33 cellular contexts compared by ENCODE assay signal in genomic region chr7:144731661-144732060, GRCh38.
"Had no signal": no experiment of that assay in that cellular context is flagged by ENCODE, and none has a peak within 500 bp of the region (broad histone marks: within the 10 kb centered on the region; RNA-seq: fewer than 3 reads in every experiment).

No MANE protein-coding gene starts in this region.

- H3K27me3 ChIP-seq: adrenal gland, cardiac muscle cell had no signal

- H3K4me1 ChIP-seq: adrenal gland had no signal

- DNase-seq: activated B cell treated with CpG ODN at 0.5 μM for 24 hours; activated CD4-positive, alpha-beta memory T cell treated with anti-CD3 and anti-CD28 coated beads for 36 hours; activated CD4-positive, alpha-beta T cell treated with anti-CD3 and anti-CD28 coated beads for 4 hours; activated CD4-positive, alpha-beta T cell treated with anti-CD3 and anti-CD28 coated beads, Interleukin-2, amount 10 ng/mL, durations not matched to agents 24 days and 14 days; activated CD4-positive, alpha-beta T cell treated with anti-CD3 and anti-CD28 coated beads, Interleukin-2, amount 50 U/mL, for 1 hour; activated CD4-positive, alpha-beta T cell treated with anti-CD3 and anti-CD28 coated beads, Interleukin-2, amount 50 U/mL, for 4 hours; activated CD4-positive, CD25-positive, alpha-beta regulatory T cell treated with anti-CD3 and anti-CD28 coated beads, Interleukin-2, amount 50 U/mL, for 72 hours; activated CD8-positive, alpha-beta memory T cell treated with anti-CD3 and anti-CD28 coated beads, Interleukin-2, amount 50 U/mL, for 4 hours; activated CD8-positive, alpha-beta T cell treated with anti-CD3 and anti-CD28 coated beads for 36 hours; activated effector memory CD4-positive, alpha-beta T cell treated with anti-CD3 and anti-CD28 coated beads, Interleukin-2, amount 50 U/mL, for 16 hours; activated gamma-delta T cell treated with Interleukin-2 at 50 U/mL for 16 hours; activated naive CD4-positive, alpha-beta T cell; activated naive CD4-positive, alpha-beta T cell treated with anti-CD3 and anti-CD28 coated beads for 36 hours; activated naive CD4-positive, alpha-beta T cell treated with anti-CD3 and anti-CD28 coated beads, Interleukin-2, amount 50 U/mL, for 16 hours; activated naive CD8-positive, alpha-beta T cell treated with anti-CD3 and anti-CD28 coated beads for 36 hours; activated T-cell treated with anti-CD3 and anti-CD28 coated beads for 4 hours; activated T-cell treated with anti-CD3 and anti-CD28 coated beads, Interleukin-2, amount 50 U/mL, for 1 hour; activated T-cell treated with anti-CD3 and anti-CD28 coated beads, Interleukin-2, amount 50 U/mL, for 4 hours; activated T-cell treated with anti-CD3 and anti-CD28 coated beads, Interleukin-2, amount 50 U/mL, for 72 hours; adrenal gland; amniotic stem cell; caudate nucleus; cerebellar nuclear complex; T-helper 1 cell; T-helper 2 cell; T-helper 9 cell had no signal

- FAIRE-seq: astrocyte, bronchial epithelial cell, TTC549 had no signal

- ATAC-seq: activated CD8-positive, alpha-beta T cell treated with anti-CD3 and anti-CD28 coated beads for 36 hours; activated naive CD4-positive, alpha-beta T cell treated with anti-CD3 and anti-CD28 coated beads, Interleukin-2, amount 50 U/mL, for 72 hours; activated T-cell treated with anti-CD3 and anti-CD28 coated beads, Interleukin-2, amount 50 U/mL, for 4 hours; activated T-cell treated with anti-CD3 and anti-CD28 coated beads, Interleukin-2, amount 50 U/mL, for 72 hours; activated T-helper 17 cell treated with anti-CD3 and anti-CD28 coated beads, Interleukin-2, amount 50 U/mL, for 72 hours had no signal

- H3K36me3 ChIP-seq: adrenal gland, cardiac muscle cell had no signal

- H3K4me3 ChIP-seq: adrenal gland, cardiac muscle cell had no signal

- H3K27ac ChIP-seq: adrenal gland, cardiac muscle cell, VCaP had no signal
